In the genomic region with DNA sequence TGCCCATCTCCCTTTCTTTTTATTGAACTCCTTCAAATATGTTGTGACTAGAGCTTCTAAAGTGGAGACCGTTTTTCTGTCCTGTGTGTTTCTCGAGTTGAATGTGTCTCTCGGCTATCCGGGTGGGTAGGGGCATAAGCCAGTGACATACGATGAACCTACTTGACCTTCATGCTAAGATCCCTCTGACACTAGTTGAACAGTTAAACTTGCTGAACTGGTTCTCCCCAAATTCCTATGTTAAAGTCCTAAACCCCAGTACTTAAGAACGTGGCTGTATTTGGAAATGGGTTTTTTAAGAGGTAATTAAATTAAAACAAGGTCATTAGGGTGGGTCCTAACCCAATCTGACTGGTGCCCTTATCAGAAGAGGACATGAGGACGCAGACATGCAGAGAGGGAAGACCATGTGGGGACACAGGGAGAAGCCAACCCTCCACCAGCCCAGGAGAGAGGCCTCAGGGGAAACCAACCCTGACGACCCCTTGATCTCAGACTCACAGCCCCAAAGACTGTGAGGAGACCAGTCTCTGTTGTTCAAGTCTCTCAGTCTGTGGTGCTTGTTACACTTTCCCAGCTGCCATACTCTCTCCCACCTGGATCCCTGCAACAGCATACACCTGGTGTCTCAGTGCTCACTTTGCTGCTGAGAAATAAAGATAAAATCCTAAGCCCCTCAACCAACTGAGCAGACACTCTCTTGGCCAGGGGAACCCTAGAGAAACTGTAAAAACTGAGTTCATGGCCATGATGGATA, we compare ENCODE assay signal across 11 cellular contexts.
A peak's percentile ranks its signal among the peaks of the same experiment; 100 is the strongest.
DNase-seq lines count a peak whose midpoint lies in the region; ATAC-seq, FAIRE-seq and TF ChIP-seq lines count a peak whose summit lies in the region.
"Had no signal": no experiment of that assay in that cellular context is flagged by ENCODE, and none has a peak within 500 bp of the region (broad histone marks: within the 10 kb centered on the region; RNA-seq: fewer than 3 reads in every experiment).

No MANE protein-coding gene starts in this region.

- H3K4me3 ChIP-seq in right atrium auricular region (no peak overlapping the region), bronchial epithelial cell (ENCODE audit: low read depth, low read length) (no peak overlapping the region), upper lobe of right lung (no peak overlapping the region)
- H3K4me3 ChIP-seq: GM23338 had no signal

- H3K36me3 ChIP-seq in right atrium auricular region (no peaks in the 10 kb centered on the region), bronchial epithelial cell (ENCODE audit: control insufficient read depth, insufficient read depth, low read length) (no peaks in the 10 kb centered on the region), upper lobe of right lung (no peaks in the 10 kb centered on the region)

- FAIRE-seq in bronchial epithelial cell (lab: Jason Lieb, UNC), result no peak

- H3K27me3 ChIP-seq in right atrium auricular region (no peaks in the 10 kb centered on the region), bronchial epithelial cell (ENCODE audit: control insufficient read depth, insufficient read depth, low read length) (no peaks in the 10 kb centered on the region), upper lobe of right lung (no peaks in the 10 kb centered on the region)

- H3K27ac ChIP-seq in right atrium auricular region (no peak overlapping the region), upper lobe of right lung (peak overlapping the region; percentile 20)

- intact Hi-C loops in Right ventricle myocardium superior (cut with DNase I), result no loop called here
- intact Hi-C loops in upper lobe of right lung (cut with DNase I), result no loop called here

- H3K9me3 ChIP-seq in right atrium auricular region (no peaks in the 10 kb centered on the region), upper lobe of right lung (no peaks in the 10 kb centered on the region)

- no peak for TF ChIP-seq CTCF in right atrium auricular region (IDR thresholded peaks at IDR 0.05)
- TF ChIP-seq CTCF in bronchial epithelial cell (IDR thresholded peaks at IDR 0.05; ENCODE audit: insufficient read depth, low read length, severe bottlenecking), result no peak
- TF ChIP-seq CTCF in upper lobe of right lung (IDR thresholded peaks at IDR 0.05), result no peak

- DNase-seq in right atrium auricular region (ENCODE audit: low spot score), result peak; percentile 16
- no peak for DNase-seq in Right ventricle myocardium superior
- DNase-seq in KG1 (lab: John Stamatoyannopoulos, UW), result peak; percentile 62
- DNase-seq in bronchial epithelial cell (ENCODE audit: low read depth), result peak; percentile 46
- no peak for DNase-seq in upper lobe of right lung
- no peak for DNase-seq in NCI-H1092 treated with DMSO at 0.1 percent for 48 hours (lab: John Stamatoyannopoulos, UW)
- no peak for DNase-seq in NCI-H1436 (lab: John Stamatoyannopoulos, UW)
- DNase-seq in NCI-H2227 (lab: John Stamatoyannopoulos, UW; ENCODE audit: unreplicated experiment), result no peak
- DNase-seq: activated CD4-positive, alpha-beta T cell treated with anti-CD3 and anti-CD28 coated beads, Interleukin-2, amount 50 U/mL, for 1 hour; activated effector memory CD4-positive, alpha-beta T cell treated with anti-CD3 and anti-CD28 coated beads, Interleukin-2, amount 50 U/mL, for 16 hours had no signal

- H3K4me1 ChIP-seq in right atrium auricular region (no peaks in the 10 kb centered on the region), upper lobe of right lung (peaks cover 14% of the 10 kb centered on the region)

- ATAC-seq in Right ventricle myocardium superior (ENCODE audit: poor library complexity), result no peak
- ATAC-seq in upper lobe of right lung, result no peak
- ATAC-seq: GM23338 had no signal

Comparison
In these comparisons a context has a peak if more than half of its experiments do, and no peak if none do; other contexts are left out.
1. DNase-seq: peak in right atrium auricular region (single experiment), KG1 (single experiment) and bronchial epithelial cell (single experiment); none in Right ventricle myocardium superior (single experiment), upper lobe of right lung (single experiment), NCI-H1092 treated with DMSO at 0.1 percent for 48 hours (single experiment), NCI-H1436 (single experiment) and NCI-H2227 (single experiment).